15 cellular contexts compared by ENCODE assay signal in genomic region chrX:12411831-12412230, GRCh38.
DNase-seq lines count a peak whose midpoint lies in the region; ATAC-seq and TF ChIP-seq lines count a peak whose summit lies in the region.
"Had no signal": no experiment of that assay in that cellular context is flagged by ENCODE, and none has a peak within 500 bp of the region (broad histone marks: within the 10 kb centered on the region; RNA-seq: fewer than 3 reads in every experiment).

No MANE protein-coding gene starts in this region.

- ATAC-seq in PC-3 (no peak), upper lobe of right lung (no peak)
- no peak for ATAC-seq in activated CD4-positive, alpha-beta T cell treated with anti-CD3 and anti-CD28 coated beads for 36 hours
- ATAC-seq: CD8-positive, alpha-beta T cell; HCT116 had no signal

- H3K4me3 ChIP-seq in skeletal muscle satellite cell (ENCODE audit: low read length) (no peak overlapping the region), PC-3 (ENCODE audit: low read length) (no peak overlapping the region), upper lobe of right lung (no peak overlapping the region)

- no peaks in the 10 kb centered on the region for H4K20me1 ChIP-seq in PC-3 (ENCODE audit: low read length)

- no peaks in the 10 kb centered on the region for H3K27me3 ChIP-seq in skeletal muscle satellite cell (ENCODE audit: control insufficient read depth, insufficient read depth, low read length)
- H3K27me3 ChIP-seq in PC-3 (ENCODE audit: low read length), result no peaks in the 10 kb centered on the region
- no peaks in the 10 kb centered on the region for H3K27me3 ChIP-seq in upper lobe of right lung

- no peak overlapping the region for H3K4me3 Mint-ChIP-seq in activated CD4-positive, alpha-beta T cell treated with anti-CD3 and anti-CD28 coated beads for 36 hours
- H3K4me3 Mint-ChIP-seq: CD14-positive monocyte; CD8-positive, alpha-beta T cell had no signal

- intact Hi-C loops in PC-3 (cut with micrococcal nuclease) (no loop called here), upper lobe of right lung (cut with DNase I) (no loop called here)
- intact Hi-C loops in activated CD4-positive, alpha-beta T cell treated with anti-CD3 and anti-CD28 coated beads for 36 hours (cut with DNase I, micrococcal nuclease), result no loop called here

- no peaks in the 10 kb centered on the region for H3K9me2 ChIP-seq in PC-3 (replicated peaks; ENCODE audit: low read length)

- no peaks in the 10 kb centered on the region for H3K79me2 ChIP-seq in PC-3 (ENCODE audit: low read length)

- H3K36me3 ChIP-seq in skeletal muscle satellite cell (ENCODE audit: insufficient read depth, low read length) (no peaks in the 10 kb centered on the region), PC-3 (ENCODE audit: low read depth, low read length) (no peaks in the 10 kb centered on the region), upper lobe of right lung (no peaks in the 10 kb centered on the region)

- H3K4me1 ChIP-seq in skeletal muscle satellite cell (ENCODE audit: control insufficient read depth, insufficient read depth, low read length) (peaks cover 38% of the 10 kb centered on the region), PC-3 (ENCODE audit: insufficient read depth, low read length) (no peaks in the 10 kb centered on the region), upper lobe of right lung (no peaks in the 10 kb centered on the region)

- POLR2A ChIA-PET in PC-3 (lab: Charles Lee; ENCODE audit: unreplicated experiment), result no interaction called here
- POLR2A ChIA-PET in activated CD4-positive, alpha-beta T cell treated with anti-CD3 and anti-CD28 coated beads for 36 hours (lab: Charles Lee), result no interaction called here

- no TSS peak for BruUV-seq in PC-3 (replicated peaks; lab: Mats Ljungman, UMichigan)

- DNase-seq in ELR (ENCODE audit: low read depth) (peak; percentile 56), M059J (ENCODE audit: low read depth) (peak; percentile 18), dermis blood vessel endothelial cell (peak; percentile 3), PC-3 (no peak), AML-193 (lab: John Stamatoyannopoulos, UW) (no peak), upper lobe of right lung (no peak)
- DNase-seq in activated CD4-positive, alpha-beta T cell treated with anti-CD3 and anti-CD28 coated beads for 36 hours, result no peak
- DNase-seq: CD8-positive, alpha-beta T cell; COR-L47; DMS153; DMS79 treated with DMSO at 0.1 percent for 48 hours; GF-D8 had no signal

- TF ChIP-seq CTCF in PC-3 (conservative IDR thresholded peaks at IDR 0.05; ENCODE audit: low read depth, low read length), result no peak
- TF ChIP-seq CTCF in upper lobe of right lung (IDR thresholded peaks at IDR 0.05), result no peak

- H2AFZ ChIP-seq in PC-3 (ENCODE audit: low read length), result no peak overlapping the region

- H3K9ac ChIP-seq in skeletal muscle satellite cell (ENCODE audit: low read depth, low read length) (peak overlapping the region; percentile 64), PC-3 (ENCODE audit: low read length) (no peak overlapping the region)

- H3K36me3 Mint-ChIP-seq in activated CD4-positive, alpha-beta T cell treated with anti-CD3 and anti-CD28 coated beads for 36 hours (ENCODE audit: low read depth), result no peaks in the 10 kb centered on the region
- H3K36me3 Mint-ChIP-seq: CD14-positive monocyte; CD8-positive, alpha-beta T cell had no signal

- H3K4me2 ChIP-seq in skeletal muscle satellite cell (ENCODE audit: low read length) (no peak overlapping the region), PC-3 (ENCODE audit: low read length) (no peak overlapping the region)

- CTCF ChIA-PET in PC-3 (lab: Charles Lee), result no interaction called here
- CTCF ChIA-PET in activated CD4-positive, alpha-beta T cell treated with anti-CD3 and anti-CD28 coated beads for 36 hours (lab: Charles Lee), result no interaction called here

- H3K9me3 ChIP-seq in skeletal muscle satellite cell (replicated peaks; ENCODE audit: low read length) (no peaks in the 10 kb centered on the region), PC-3 (ENCODE audit: low read length) (no peaks in the 10 kb centered on the region), upper lobe of right lung (no peaks in the 10 kb centered on the region)

- H3K4me1 Mint-ChIP-seq in activated CD4-positive, alpha-beta T cell treated with anti-CD3 and anti-CD28 coated beads for 36 hours, result no peaks in the 10 kb centered on the region
- H3K4me1 Mint-ChIP-seq: CD14-positive monocyte had no signal

- no peak overlapping the region for H3K27ac Mint-ChIP-seq in activated CD4-positive, alpha-beta T cell treated with anti-CD3 and anti-CD28 coated beads for 36 hours
- H3K27ac Mint-ChIP-seq: CD14-positive monocyte; CD8-positive, alpha-beta T cell had no signal

- H3K27ac ChIP-seq in PC-3 (ENCODE audit: low read length) (no peak overlapping the region), upper lobe of right lung (no peak overlapping the region)

- no peaks in the 10 kb centered on the region for H3K9me3 Mint-ChIP-seq in activated CD4-positive, alpha-beta T cell treated with anti-CD3 and anti-CD28 coated beads for 36 hours (ENCODE audit: low read depth)
- H3K9me3 Mint-ChIP-seq: CD14-positive monocyte; CD8-positive, alpha-beta T cell had no signal

- no peaks in the 10 kb centered on the region for H3K27me3 Mint-ChIP-seq in activated CD4-positive, alpha-beta T cell treated with anti-CD3 and anti-CD28 coated beads for 36 hours

- H3F3A ChIP-seq in PC-3 (ENCODE audit: low read length, unreplicated experiment), result no peaks in the 10 kb centered on the region

Comparison
In these comparisons a context has a peak if more than half of its experiments do, and no peak if none do; other contexts are left out.
1. DNase-seq: peak in ELR (single experiment), M059J (single experiment) and dermis blood vessel endothelial cell (single experiment); none in PC-3 (single experiment), activated CD4-positive, alpha-beta T cell treated with anti-CD3 and anti-CD28 coated beads for 36 hours (single experiment), AML-193 (0 of 2) and upper lobe of right lung (single experiment).